In the genomic region with DNA sequence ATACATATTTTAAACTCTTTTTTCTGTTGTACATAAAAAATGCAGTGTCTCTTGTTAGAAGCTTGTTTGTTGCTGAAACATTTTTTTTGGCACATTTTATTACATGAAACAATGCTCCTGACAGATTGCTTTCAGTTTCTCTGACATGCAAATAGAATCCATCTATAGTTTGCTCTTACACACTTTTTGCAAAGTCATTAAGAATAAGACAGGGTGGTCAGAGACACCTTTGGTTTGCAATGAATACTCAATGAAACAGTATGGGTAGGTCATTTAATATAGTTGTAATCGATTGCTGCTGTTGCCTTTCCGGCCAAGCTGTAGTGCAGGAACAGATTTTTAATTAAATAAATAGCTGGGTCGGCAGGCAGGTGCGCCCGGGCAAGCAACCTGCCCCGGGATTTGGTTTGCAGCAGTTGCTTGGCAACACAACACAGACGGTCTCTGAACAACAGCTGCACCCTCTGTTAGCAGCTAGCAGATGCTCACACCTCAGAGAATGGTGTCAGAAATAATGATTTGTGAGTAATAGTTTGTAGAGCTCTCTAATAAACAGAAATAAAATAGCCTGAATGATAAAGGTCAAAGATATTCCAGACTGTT, we compare ENCODE assay signal across 9 cellular contexts.
DNase-seq lines count a peak whose midpoint lies in the region; ATAC-seq and FAIRE-seq lines count a peak whose summit lies in the region.
"Had no signal": no experiment of that assay in that cellular context is flagged by ENCODE, and none has a peak within 500 bp of the region (broad histone marks: within the 10 kb centered on the region; RNA-seq: fewer than 3 reads in every experiment).

No MANE protein-coding gene starts in this region.

- no peak overlapping the region for H3K4me3 Mint-ChIP-seq in activated CD4-positive, alpha-beta T cell treated with anti-CD3 and anti-CD28 coated beads, Interleukin-2, amount 10 ng/mL, durations not matched to agents 7 days and 5 days

- H3K27me3 ChIP-seq in HAP-1 (ENCODE audit: low read depth) (no peaks in the 10 kb centered on the region), small intestine (ENCODE audit: control insufficient read depth in 2 of 2, insufficient read depth in 2 of 2, low read length in 2 of 2) (no peaks in the 10 kb centered on the region)
- H3K27me3 ChIP-seq: right lobe of liver had no signal

- H3K9me3 ChIP-seq in HAP-1 (no peaks in the 10 kb centered on the region), small intestine (ENCODE audit: control insufficient read depth, low read depth) (no peaks in the 10 kb centered on the region)
- H3K9me3 ChIP-seq: right lobe of liver had no signal

- POLR2A ChIA-PET in activated CD4-positive, alpha-beta T cell treated with anti-CD3 and anti-CD28 coated beads, Interleukin-2, amount 10 ng/mL, durations not matched to agents 7 days and 5 days (lab: Charles Lee): no interaction called here

- peak; percentile 5 for FAIRE-seq in small intestine (lab: Jason Lieb, UNC)

- CTCF ChIA-PET in activated CD4-positive, alpha-beta T cell treated with anti-CD3 and anti-CD28 coated beads, Interleukin-2, amount 10 ng/mL, durations not matched to agents 7 days and 5 days (lab: Charles Lee): no interaction called here

- H3K36me3 ChIP-seq in HAP-1 (replicated peaks) (no peaks in the 10 kb centered on the region), small intestine (ENCODE audit: control insufficient read depth in 2 of 2, insufficient read depth in 2 of 2, low read length in 2 of 2) (no peaks in the 10 kb centered on the region)
- H3K36me3 ChIP-seq: right lobe of liver had no signal

- H3K4me3 ChIP-seq in HAP-1: 0 out of 2 replicates have a peak overlapping the region, but pooled peaks have one; percentile 7
- peak overlapping the region in 1 of 2 donors; percentile 35 for H3K4me3 ChIP-seq in small intestine (ENCODE audit: low read depth in 1 of 2, low read length in 2 of 2)
- H3K4me3 ChIP-seq: right lobe of liver had no signal

- in situ Hi-C loops in HAP-1 (cut with MboI; ENCODE audit: low sequenced_read_pairs): no loop called here

- no peaks in the 10 kb centered on the region for H3K27me3 Mint-ChIP-seq in activated CD4-positive, alpha-beta T cell treated with anti-CD3 and anti-CD28 coated beads, Interleukin-2, amount 10 ng/mL, durations not matched to agents 7 days and 5 days

- no peak for ATAC-seq in HG03378 (IDR thresholded peaks at IDR 0.05; ENCODE audit: unreplicated experiment)

- no peaks in the 10 kb centered on the region for H3K9me3 Mint-ChIP-seq in activated CD4-positive, alpha-beta T cell treated with anti-CD3 and anti-CD28 coated beads, Interleukin-2, amount 10 ng/mL, durations not matched to agents 7 days and 5 days

- H3K4me1 Mint-ChIP-seq in activated CD4-positive, alpha-beta T cell treated with anti-CD3 and anti-CD28 coated beads, Interleukin-2, amount 10 ng/mL, durations not matched to agents 7 days and 5 days: no peaks in the 10 kb centered on the region

- H3K36me3 Mint-ChIP-seq in activated CD4-positive, alpha-beta T cell treated with anti-CD3 and anti-CD28 coated beads, Interleukin-2, amount 10 ng/mL, durations not matched to agents 7 days and 5 days (ENCODE audit: low read depth): no peaks in the 10 kb centered on the region

- no peak overlapping the region for H3K27ac ChIP-seq in small intestine (ENCODE audit: low read depth in 1 of 2, low read length in 1 of 2)
- H3K27ac ChIP-seq: right lobe of liver had no signal

- 0 to 22% (median 6%) methylated on average over 7 of the region's 7 CpGs for WGBS in small intestine, 3 donors

- no peak overlapping the region for H3K27ac Mint-ChIP-seq in activated CD4-positive, alpha-beta T cell treated with anti-CD3 and anti-CD28 coated beads, Interleukin-2, amount 10 ng/mL, durations not matched to agents 7 days and 5 days

- H3K4me1 ChIP-seq in HAP-1 (peaks cover 13% of the 10 kb centered on the region), small intestine (ENCODE audit: control insufficient read depth in 2 of 2, insufficient read depth in 1 of 2, low read depth in 1 of 2, low read length in 1 of 2) (no peaks in the 10 kb centered on the region)
- H3K4me1 ChIP-seq: right lobe of liver had no signal

- DNase-seq in HAP-1 (ENCODE audit: low spot score in 2 of 2) (peak; percentile 57 to 74), NCI-H2029 treated with DMSO at 0.1 percent for 48 hours (lab: John Stamatoyannopoulos, UW) (peak; percentile 86), cerebellar cortex (ENCODE audit: low spot score) (peak; percentile 14), small intestine (peak; percentile 72)
- no peak for DNase-seq in activated CD4-positive, alpha-beta T cell treated with anti-CD3 and anti-CD28 coated beads, Interleukin-2, amount 10 ng/mL, durations not matched to agents 7 days and 5 days
- no peak for DNase-seq in stimulated activated CD4-positive, alpha-beta T cell treated with anti-CD3 and anti-CD28 coated beads, Interleukin-1b, Interleukin-23, amount 100 ng/mL, for 48 hours
- DNase-seq in effector CD8-positive, alpha-beta T cell (lab: John Stamatoyannopoulos, UW): no peak
- DNase-seq: right lobe of liver had no signal

Comparison
In these comparisons a context has a peak if more than half of its experiments do, and no peak if none do; other contexts are left out.
1. DNase-seq: peak in HAP-1 (2 of 2), NCI-H2029 treated with DMSO at 0.1 percent for 48 hours (single experiment), cerebellar cortex (single experiment) and small intestine (single experiment); none in activated CD4-positive, alpha-beta T cell treated with anti-CD3 and anti-CD28 coated beads, Interleukin-2, amount 10 ng/mL, durations not matched to agents 7 days and 5 days (single experiment), stimulated activated CD4-positive, alpha-beta T cell treated with anti-CD3 and anti-CD28 coated beads, Interleukin-1b, Interleukin-23, amount 100 ng/mL, for 48 hours (single experiment) and effector CD8-positive, alpha-beta T cell (single experiment).